In genomic region chr14:56081139-56081538, GRCh38 we compare ENCODE assay signal across 29 cellular contexts. TPM values are rescaled to one million over a fixed set of nuclear protein-coding genes. Genes with fewer than 3 reads are reported as not detected.
DNase-seq lines count a peak whose midpoint lies in the region; ATAC-seq, FAIRE-seq and TF ChIP-seq lines count a peak whose summit lies in the region.
"Had no signal": no experiment of that assay in that cellular context is flagged by ENCODE, and none has a peak within 500 bp of the region (broad histone marks: within the 10 kb centered on the region; RNA-seq: fewer than 3 reads in every experiment).

No MANE protein-coding gene starts in this region.

- peaks cover 15% of the 10 kb centered on the region for H3K4me1 Mint-ChIP-seq in glutamatergic neuron (ENCODE audit: low read depth, unreplicated experiment)
- H3K4me1 Mint-ChIP-seq: activated B cell treated with CpG ODN at 0.5 μM for 24 hours; activated CD8-positive, alpha-beta memory T cell treated with anti-CD3 and anti-CD28 coated beads, Interleukin-2, amount 10 ng/mL, durations not matched to agents 7 days and 5 days; activated naive CD4-positive, alpha-beta T cell treated with anti-CD3 and anti-CD28 coated beads, Interleukin-2, amount 10 ng/mL, durations not matched to agents 7 days and 5 days; CD4-positive, alpha-beta memory T cell; stimulated activated memory B cell treated with anti-CD40 and anti-IgM and Interleukin-4, amounts not matched to agents 10 μg/mL and 1 μg/mL and 100 μg/mL, for 72 hours had no signal

- no peak overlapping the region for H3K27ac ChIP-seq in Peyer's patch
- H3K27ac ChIP-seq: breast epithelium, colonic mucosa, esophagus muscularis mucosa, KMS-11, right lobe of liver had no signal

- H3K27me3 Mint-ChIP-seq in glutamatergic neuron (ENCODE audit: unreplicated experiment), result no peaks in the 10 kb centered on the region

- H3K27me3 ChIP-seq in Peyer's patch, result no peaks in the 10 kb centered on the region
- H3K27me3 ChIP-seq: breast epithelium, colonic mucosa, esophagus muscularis mucosa, right lobe of liver had no signal

- peaks cover 1% of the 10 kb centered on the region for H3K9me3 Mint-ChIP-seq in glutamatergic neuron (ENCODE audit: unreplicated experiment)
- H3K9me3 Mint-ChIP-seq: activated B cell treated with CpG ODN at 0.5 μM for 24 hours; activated naive CD4-positive, alpha-beta T cell treated with anti-CD3 and anti-CD28 coated beads, Interleukin-2, amount 10 ng/mL, durations not matched to agents 7 days and 5 days; CD4-positive, alpha-beta memory T cell; stimulated activated memory B cell treated with anti-CD40 and anti-IgM and Interleukin-4, amounts not matched to agents 10 μg/mL and 1 μg/mL and 100 μg/mL, for 72 hours; type B pancreatic cell had no signal

- DNase-seq in GM04504 (ENCODE audit: low read depth) (peak; percentile 12), dedifferentiated amniotic fluid mesenchymal stem cell (ENCODE audit: extremely low spot score) (peak; percentile 74), glutamatergic neuron (no peak), D721Med (ENCODE audit: insufficient read length, low spot score) (no peak), GM10248 (ENCODE audit: extremely low spot score) (no peak), Peyer's patch (no peak)
- DNase-seq: activated B cell treated with CpG ODN at 0.5 μM for 24 hours; activated CD4-positive, alpha-beta T cell treated with anti-CD3 and anti-CD28 coated beads, Interleukin-2, amount 50 U/mL, for 1 hour; activated CD8-positive, alpha-beta memory T cell treated with anti-CD3 and anti-CD28 coated beads, Interleukin-2, amount 10 ng/mL, durations not matched to agents 7 days and 5 days; activated naive CD4-positive, alpha-beta T cell treated with anti-CD3 and anti-CD28 coated beads, Interleukin-2, amount 10 ng/mL, durations not matched to agents 7 days and 5 days; AML-193; amniotic stem cell; CD4-positive, alpha-beta memory T cell; colonic mucosa; MM.1S; NCI-H1417 treated with DMSO at 0.1 percent for 48 hours; NCI-H2081; NCI-H748 treated with DMSO at 0.1 percent for 48 hours; posterior cingulate gyrus; right lobe of liver; stimulated activated CD4-positive, alpha-beta T cell treated with anti-CD3 and anti-CD28 coated beads, Interleukin-4, amount 100 ng/mL, for 4 hours; substantia nigra had no signal

- ATAC-seq in GM21423 (IDR thresholded peaks at IDR 0.05; ENCODE audit: unreplicated experiment), result no peak
- ATAC-seq: activated CD8-positive, alpha-beta memory T cell treated with anti-CD3 and anti-CD28 coated beads, Interleukin-2, amount 10 ng/mL, durations not matched to agents 7 days and 5 days; right lobe of liver; stimulated activated memory B cell treated with anti-CD40 and anti-IgM and Interleukin-4, amounts not matched to agents 10 μg/mL and 1 μg/mL and 100 μg/mL, for 72 hours had no signal

- FAIRE-seq in D721Med (lab: Jason Lieb, UNC), result no peak
- FAIRE-seq: GM19239 had no signal

- H3K4me3 Mint-ChIP-seq in glutamatergic neuron (ENCODE audit: unreplicated experiment), result no peak overlapping the region
- H3K4me3 Mint-ChIP-seq: activated B cell treated with CpG ODN at 0.5 μM for 24 hours; activated CD8-positive, alpha-beta memory T cell treated with anti-CD3 and anti-CD28 coated beads, Interleukin-2, amount 10 ng/mL, durations not matched to agents 7 days and 5 days; activated naive CD4-positive, alpha-beta T cell treated with anti-CD3 and anti-CD28 coated beads, Interleukin-2, amount 10 ng/mL, durations not matched to agents 7 days and 5 days; CD4-positive, alpha-beta memory T cell; stimulated activated memory B cell treated with anti-CD40 and anti-IgM and Interleukin-4, amounts not matched to agents 10 μg/mL and 1 μg/mL and 100 μg/mL, for 72 hours; type B pancreatic cell had no signal

- no peaks in the 10 kb centered on the region for H3K9me3 ChIP-seq in Peyer's patch
- H3K9me3 ChIP-seq: breast epithelium, colonic mucosa, esophagus muscularis mucosa, right lobe of liver had no signal

- CTCF ChIA-PET in GM10248 (lab: Yijun Ruan, JAX), result interaction anchor here (1.3 kb wide), 1 partner anchor 12 kb away, joined by 3 read pairs; no protein-coding TSS in a partner anchor

- POLR2A ChIA-PET in GM10248 (lab: Yijun Ruan, JAX), result no interaction called here

- no peak for TF ChIP-seq CTCF in glutamatergic neuron (IDR thresholded peaks at IDR 0.05; ENCODE audit: partially characterized antibody, unreplicated experiment)
- no peak for TF ChIP-seq CTCF in D721Med (IDR thresholded peaks at IDR 0.05; ENCODE audit: insufficient read depth, missing control alignments)
- no peak for TF ChIP-seq CTCF in GM10248 (IDR thresholded peaks at IDR 0.05; ENCODE audit: control extremely low read depth, extremely low read depth, low read depth, missing control alignments)
- TF ChIP-seq CTCF in Peyer's patch (IDR thresholded peaks at IDR 0.05), result no peak

- H3K36me3 ChIP-seq in Peyer's patch, result no peaks in the 10 kb centered on the region
- H3K36me3 ChIP-seq: breast epithelium, colonic mucosa, esophagus muscularis mucosa, right lobe of liver had no signal

- no peaks in the 10 kb centered on the region for H3K36me3 Mint-ChIP-seq in glutamatergic neuron (ENCODE audit: unreplicated experiment)
- H3K36me3 Mint-ChIP-seq: activated CD8-positive, alpha-beta memory T cell treated with anti-CD3 and anti-CD28 coated beads, Interleukin-2, amount 10 ng/mL, durations not matched to agents 7 days and 5 days; activated naive CD4-positive, alpha-beta T cell treated with anti-CD3 and anti-CD28 coated beads, Interleukin-2, amount 10 ng/mL, durations not matched to agents 7 days and 5 days; CD4-positive, alpha-beta memory T cell; stimulated activated memory B cell treated with anti-CD40 and anti-IgM and Interleukin-4, amounts not matched to agents 10 μg/mL and 1 μg/mL and 100 μg/mL, for 72 hours; type B pancreatic cell had no signal

- peak overlapping the region; percentile 78 for H3K27ac Mint-ChIP-seq in glutamatergic neuron (ENCODE audit: unreplicated experiment)
- H3K27ac Mint-ChIP-seq: activated B cell treated with CpG ODN at 0.5 μM for 24 hours; activated CD8-positive, alpha-beta memory T cell treated with anti-CD3 and anti-CD28 coated beads, Interleukin-2, amount 10 ng/mL, durations not matched to agents 7 days and 5 days; activated naive CD4-positive, alpha-beta T cell treated with anti-CD3 and anti-CD28 coated beads, Interleukin-2, amount 10 ng/mL, durations not matched to agents 7 days and 5 days; CD4-positive, alpha-beta memory T cell; stimulated activated memory B cell treated with anti-CD40 and anti-IgM and Interleukin-4, amounts not matched to agents 10 μg/mL and 1 μg/mL and 100 μg/mL, for 72 hours; type B pancreatic cell had no signal

- no peak for TF ChIP-seq POLR2A in Peyer's patch (IDR thresholded peaks at IDR 0.05)

- no peak overlapping the region for H3K4me3 ChIP-seq in Peyer's patch
- H3K4me3 ChIP-seq: breast epithelium, colonic mucosa, esophagus muscularis mucosa, right lobe of liver had no signal

- H3K4me1 ChIP-seq in Peyer's patch, result peaks cover 0 to 4% (median 0%) of the 10 kb centered on the region in 4 donors
- H3K4me1 ChIP-seq: breast epithelium, colonic mucosa, right lobe of liver had no signal

RNA-seq across cellular contexts. Expression of gene PELI2, which starts 37.1 kb away (rescaled TPM):
- total RNA-seq in glutamatergic neuron (ENCODE audit: unreplicated experiment), result 158 TPM
- total RNA-seq in Peyer's patch, result 10 to 100 TPM; 15.2 to 28.9 (median 18.6) TPM

Comparison
In these comparisons a context has a peak if more than half of its experiments do, and no peak if none do; other contexts are left out.
1. DNase-seq: peak in GM04504 (single experiment) and dedifferentiated amniotic fluid mesenchymal stem cell (single experiment); none in glutamatergic neuron (single experiment), D721Med (single experiment), GM10248 (single experiment) and Peyer's patch (0 of 3).